In genomic region chr12:14986449-14986848, GRCh38 we compare ENCODE assay signal across 1 cellular context.
TF ChIP-seq lines count a peak whose summit lies in the region.

No MANE protein-coding gene starts in this region.

TF ChIP-seq in GM12878, 131 proteins besides CTCF, POLR2A, EP300 and RAD21:
- TF ChIP-seq SMC3 (IDR thresholded peaks at IDR 0.05; ENCODE audit: borderline replicate concordance, low read length) (peak; percentile 26; the same call in 1 of the 2 replicates), HDAC6 (IDR thresholded peaks at IDR 0.05; ENCODE audit: unreplicated experiment) (no peak), ZNF384 (IDR thresholded peaks at IDR 0.05; ENCODE audit: borderline replicate concordance, low read depth, low read length) (peak; percentile 60)
